Comparison of ENCODE assay signal across 29 cellular contexts in genomic region chr6:33600761-33601160, GRCh38.
"Had no signal": no experiment of that assay in that cellular context is flagged by ENCODE, and none has a peak within 500 bp of the region (broad histone marks: within the 10 kb centered on the region; RNA-seq: fewer than 3 reads in every experiment).

No MANE protein-coding gene starts in this region.

- H3K4me1 ChIP-seq: colonic mucosa, left lung, neural progenitor cell had no signal

- H3K27me3 ChIP-seq: colonic mucosa, foreskin keratinocyte, heart right ventricle, left lung, neural progenitor cell, ovary, suprapubic skin had no signal

- H3K36me3 Mint-ChIP-seq: neural progenitor cell had no signal

- H3K9me3 ChIP-seq: colonic mucosa, left lung, ovary, psoas muscle, suprapubic skin had no signal

- H3K9ac ChIP-seq: neural progenitor cell had no signal

- DNase-seq: colonic mucosa; effector CD8-positive, alpha-beta T cell; endodermal cell; foreskin keratinocyte; glutamatergic neuron; heart right ventricle; hippocampal formation; left cardiac atrium; left lung; mesendoderm; midbrain; naive thymus-derived CD4-positive, alpha-beta T cell; nucleus accumbens; ovary; posterior cingulate gyrus; psoas muscle; right cardiac atrium; small intestine; stimulated activated CD4-positive, alpha-beta T cell treated with anti-CD3 and anti-CD28 coated beads, Interleukin-15, amount 100 ng/mL, for 24 hours; stimulated activated CD4-positive, alpha-beta T cell treated with anti-CD3 and anti-CD28 coated beads, Interleukin-4, amount 100 ng/mL, for 1 hour; stimulated activated CD8-positive, alpha-beta memory T cell treated with anti-CD3 and anti-CD28 coated beads, Interleukin-4, amount 100 ng/mL, for 48 hours; stimulated activated naive CD4-positive, alpha-beta T cell; stimulated activated naive CD8-positive, alpha-beta T cell treated with anti-CD3 and anti-CD28 coated beads, Interleukin-15, amount 100 ng/mL, for 72 hours; trophoblast cell had no signal

- H3K4me3 Mint-ChIP-seq: dendritic cell treated with granulocyte-macrophage colony-stimulating factor and Interleukin-4, amounts not matched to agents 40 ng/mL and 50 ng/mL, for 4 days; endodermal cell; naive thymus-derived CD4-positive, alpha-beta T cell; nephron; neural progenitor cell; stimulated activated naive CD8-positive, alpha-beta T cell treated with anti-CD3 and anti-CD28 coated beads, Interleukin-15, amount 100 ng/mL, for 72 hours had no signal

- H3K36me3 ChIP-seq: colonic mucosa, heart right ventricle, left lung, neural progenitor cell, ovary, suprapubic skin had no signal

- H3K4me2 ChIP-seq: neural progenitor cell had no signal

- ATAC-seq: esophagus mucosa; foreskin keratinocyte; heart right ventricle; left cardiac atrium; left lung; naive thymus-derived CD4-positive, alpha-beta T cell; psoas muscle; right cardiac atrium; stimulated activated naive CD8-positive, alpha-beta T cell treated with anti-CD3 and anti-CD28 coated beads, Interleukin-15, amount 100 ng/mL, for 72 hours had no signal

- H3K4me3 ChIP-seq: colonic mucosa, heart right ventricle, left lung, neural progenitor cell, ovary, psoas muscle, suprapubic skin had no signal

- H3K27me3 Mint-ChIP-seq: stimulated activated naive CD8-positive, alpha-beta T cell treated with anti-CD3 and anti-CD28 coated beads, Interleukin-15, amount 100 ng/mL, for 72 hours had no signal

- H3K27ac ChIP-seq: colonic mucosa, foreskin keratinocyte, heart right ventricle, left lung, neural progenitor cell, ovary, psoas muscle, suprapubic skin had no signal

- H3K27ac Mint-ChIP-seq: dendritic cell treated with granulocyte-macrophage colony-stimulating factor and Interleukin-4, amounts not matched to agents 40 ng/mL and 50 ng/mL, for 4 days; endodermal cell; nephron; neural progenitor cell; stimulated activated naive CD8-positive, alpha-beta T cell treated with anti-CD3 and anti-CD28 coated beads, Interleukin-15, amount 100 ng/mL, for 72 hours had no signal

- H3K4me1 Mint-ChIP-seq: endodermal cell, nephron had no signal

- H2AFZ ChIP-seq: neural progenitor cell had no signal

- H3K9me3 Mint-ChIP-seq: dendritic cell treated with granulocyte-macrophage colony-stimulating factor and Interleukin-4, amounts not matched to agents 40 ng/mL and 50 ng/mL, for 4 days; neural progenitor cell had no signal
